ENCODE assay signal across 7 cellular contexts in the genomic region with DNA sequence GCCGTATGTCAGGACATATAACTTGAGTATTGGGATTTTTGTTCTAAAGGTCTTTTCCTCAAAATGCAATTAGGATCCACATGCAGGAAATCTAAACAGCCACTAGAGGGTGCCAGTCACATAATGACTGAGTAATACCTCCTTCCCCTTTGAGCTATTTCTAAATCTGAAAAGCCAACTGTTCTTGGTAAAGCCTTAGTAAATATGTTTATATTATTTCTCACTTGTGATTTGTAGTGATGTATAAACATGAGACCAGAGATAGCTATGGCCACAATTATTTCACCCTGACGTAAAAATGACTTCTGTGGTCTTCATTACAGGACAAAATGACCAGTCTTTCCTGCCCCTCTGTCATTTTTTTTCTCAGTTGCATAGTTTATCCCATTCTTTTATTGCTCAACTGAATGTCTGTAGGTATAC. TPM values are rescaled to one million over a fixed set of nuclear protein-coding genes. Genes with fewer than 3 reads are reported as not detected.
DNase-seq lines count a peak whose midpoint lies in the region; ATAC-seq and TF ChIP-seq lines count a peak whose summit lies in the region.

No MANE protein-coding gene starts in this region.

- DNase-seq in GF-D8 (lab: John Stamatoyannopoulos, UW) (peak; percentile 12), NCI-H69 (lab: John Stamatoyannopoulos, UW) (peak; percentile 63), fibroblast of peridontal ligament (ENCODE audit: extremely low read depth) (peak; percentile 86), osteoblast (ENCODE audit: insufficient read length, low spot score, missing footprints) (peak; percentile 58), UCSD-AML1 (lab: John Stamatoyannopoulos, UW; ENCODE audit: unreplicated experiment) (no peak)
- DNase-seq in activated CD4-positive, alpha-beta memory T cell treated with anti-CD3 and anti-CD28 coated beads, Interleukin-2, amount 10 ng/mL, durations not matched to agents 7 days and 5 days, result peak; percentile 42

- H4K20me1 ChIP-seq in osteoblast (ENCODE audit: insufficient read depth, low read length), result no peaks in the 10 kb centered on the region

- no peaks in the 10 kb centered on the region for H3K36me3 Mint-ChIP-seq in activated CD4-positive, alpha-beta memory T cell treated with anti-CD3 and anti-CD28 coated beads, Interleukin-2, amount 10 ng/mL, durations not matched to agents 7 days and 5 days (ENCODE audit: low read depth)

- H3K4me2 ChIP-seq in osteoblast (ENCODE audit: insufficient read depth, low read length), result no peak overlapping the region

- H3K27me3 Mint-ChIP-seq in activated CD4-positive, alpha-beta memory T cell treated with anti-CD3 and anti-CD28 coated beads, Interleukin-2, amount 10 ng/mL, durations not matched to agents 7 days and 5 days, result no peaks in the 10 kb centered on the region

- peak; percentile 63 for ATAC-seq in HG03066 (IDR thresholded peaks at IDR 0.05; ENCODE audit: low read depth, unreplicated experiment)

- H3K27me3 ChIP-seq in osteoblast (ENCODE audit: insufficient read depth, low read length), result no peaks in the 10 kb centered on the region

- H3K4me1 Mint-ChIP-seq in activated CD4-positive, alpha-beta memory T cell treated with anti-CD3 and anti-CD28 coated beads, Interleukin-2, amount 10 ng/mL, durations not matched to agents 7 days and 5 days, result no peaks in the 10 kb centered on the region

- no peaks in the 10 kb centered on the region for H3K4me1 ChIP-seq in osteoblast (ENCODE audit: insufficient read depth, low read length)

- TF ChIP-seq CTCF in osteoblast (IDR thresholded peaks at IDR 0.05; ENCODE audit: extremely low read depth, low read depth, low read length), result peak; percentile 91

- H2AFZ ChIP-seq in osteoblast (ENCODE audit: low read length), result no peak overlapping the region

- no peak overlapping the region for H3K27ac Mint-ChIP-seq in activated CD4-positive, alpha-beta memory T cell treated with anti-CD3 and anti-CD28 coated beads, Interleukin-2, amount 10 ng/mL, durations not matched to agents 7 days and 5 days

- H3K36me3 ChIP-seq in osteoblast (ENCODE audit: insufficient read depth, low read length), result peaks cover 3% of the 10 kb centered on the region

- no peak overlapping the region for H3K4me3 Mint-ChIP-seq in activated CD4-positive, alpha-beta memory T cell treated with anti-CD3 and anti-CD28 coated beads, Interleukin-2, amount 10 ng/mL, durations not matched to agents 7 days and 5 days

- H3K4me3 ChIP-seq in osteoblast (ENCODE audit: insufficient read depth, low read length), result no peak overlapping the region

- H3K27ac ChIP-seq in osteoblast (ENCODE audit: low read depth, low read length), result no peak overlapping the region

- H3K9me3 ChIP-seq in osteoblast (ENCODE audit: low read depth, low read length), result no peaks in the 10 kb centered on the region

- POLR2A ChIA-PET in activated CD4-positive, alpha-beta memory T cell treated with anti-CD3 and anti-CD28 coated beads, Interleukin-2, amount 10 ng/mL, durations not matched to agents 7 days and 5 days (lab: Charles Lee), result interaction anchor here (0.7 to 1.8 kb wide), 5 partner anchors 41 to 541 kb away, joined by 3 to 11 read pairs (median 4); a partner anchor contains a TSS

- H3K79me2 ChIP-seq in osteoblast (ENCODE audit: insufficient read depth, low read length), result no peaks in the 10 kb centered on the region

- no peaks in the 10 kb centered on the region for H3K9me3 Mint-ChIP-seq in activated CD4-positive, alpha-beta memory T cell treated with anti-CD3 and anti-CD28 coated beads, Interleukin-2, amount 10 ng/mL, durations not matched to agents 7 days and 5 days

- CTCF ChIA-PET in activated CD4-positive, alpha-beta memory T cell treated with anti-CD3 and anti-CD28 coated beads, Interleukin-2, amount 10 ng/mL, durations not matched to agents 7 days and 5 days (lab: Charles Lee), result interaction anchor here (0.5 to 3.4 kb wide), 42 partner anchors 8 to 547 kb away, joined by 3 to 27 read pairs (median 5); a partner anchor contains a TSS

RNA-seq across cellular contexts. Expression of a gene that starts 41.0 kb away (rescaled TPM):
- 100 to 1,000 TPM; 100 to 104 TPM for total RNA-seq in activated CD4-positive, alpha-beta memory T cell treated with anti-CD3 and anti-CD28 coated beads, Interleukin-2, amount 10 ng/mL, durations not matched to agents 7 days and 5 days
- total RNA-seq in osteoblast, result 26.8 and 27.1 TPM in 2 replicates
